ENCODE assay signal across 15 cellular contexts in the genomic region with DNA sequence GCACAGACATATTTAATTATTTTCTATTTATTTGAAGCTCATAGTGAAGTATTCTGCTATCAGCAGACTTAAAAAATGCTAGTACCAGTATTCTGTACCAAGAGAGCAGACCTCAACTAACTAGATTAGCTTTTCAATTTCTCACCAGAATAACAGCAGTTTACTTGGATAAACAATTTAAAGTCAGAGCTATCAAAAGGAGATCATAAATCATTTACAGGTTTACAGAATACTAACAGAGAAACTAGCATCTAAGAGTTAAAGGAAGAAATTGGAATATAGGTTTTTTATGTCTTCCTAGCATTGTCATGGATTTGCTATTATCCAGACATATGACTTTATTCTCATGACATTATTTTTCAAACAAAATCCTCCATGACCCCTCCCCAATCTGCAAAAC. TPM values are rescaled to one million over a fixed set of nuclear protein-coding genes. Genes with fewer than 3 reads are reported as not detected.
DNase-seq lines count a peak whose midpoint lies in the region; ATAC-seq lines count a peak whose summit lies in the region.
"Had no signal": no experiment of that assay in that cellular context is flagged by ENCODE, and none has a peak within 500 bp of the region (broad histone marks: within the 10 kb centered on the region; RNA-seq: fewer than 3 reads in every experiment).

No MANE protein-coding gene starts in this region.

- no peak overlapping the region for H3K18ac ChIP-seq in trophoblast cell (ENCODE audit: low read length)

- no peak overlapping the region for H2AFZ ChIP-seq in trophoblast cell (ENCODE audit: insufficient read depth, low read length, poor library complexity)

- H3K36me3 Mint-ChIP-seq in activated CD4-positive, alpha-beta T cell treated with anti-CD3 and anti-CD28 coated beads, Interleukin-2, amount 10 ng/mL, durations not matched to agents 24 days and 14 days (ENCODE audit: low read depth): peaks cover 25% of the 10 kb centered on the region
- H3K36me3 Mint-ChIP-seq in T-cell: peaks cover 16% of the 10 kb centered on the region
- peaks cover 0 to 9% (median 0%) of the 10 kb centered on the region in 3 donors for H3K36me3 Mint-ChIP-seq in immature natural killer cell
- peaks cover 63% of the 10 kb centered on the region for H3K36me3 Mint-ChIP-seq in stimulated activated effector memory CD8-positive, alpha-beta T cell treated with anti-CD3 and anti-CD28 coated beads, Interleukin-12 subunit alpha, Interleukin-12 subunit beta, amount 100 ng/mL, for 72 hours

- H3K4me3 ChIP-seq in trophoblast cell (ENCODE audit: low read depth, low read length): no peak overlapping the region

- peaks cover 4% of the 10 kb centered on the region for H3K27me3 Mint-ChIP-seq in activated CD4-positive, alpha-beta T cell treated with anti-CD3 and anti-CD28 coated beads, Interleukin-2, amount 10 ng/mL, durations not matched to agents 24 days and 14 days
- no peaks in the 10 kb centered on the region for H3K27me3 Mint-ChIP-seq in T-cell
- H3K27me3 Mint-ChIP-seq in immature natural killer cell (ENCODE audit: low read depth in 3 of 3): peaks cover 16 to 21% (median 17%) of the 10 kb centered on the region in 3 donors

- no peak overlapping the region for H3K4me3 Mint-ChIP-seq in activated CD4-positive, alpha-beta T cell treated with anti-CD3 and anti-CD28 coated beads, Interleukin-2, amount 10 ng/mL, durations not matched to agents 24 days and 14 days
- H3K4me3 Mint-ChIP-seq in T-cell: peak overlapping the region; percentile 25 to 89 (median 79)
- H3K4me3 Mint-ChIP-seq in immature natural killer cell: no peak overlapping the region
- H3K4me3 Mint-ChIP-seq in stimulated activated effector memory CD8-positive, alpha-beta T cell treated with anti-CD3 and anti-CD28 coated beads, Interleukin-12 subunit alpha, Interleukin-12 subunit beta, amount 100 ng/mL, for 72 hours: no peak overlapping the region
- H3K4me3 Mint-ChIP-seq: activated CD4-positive, alpha-beta T cell treated with anti-CD3 and anti-CD28 coated beads, Interleukin-2, amount 10 ng/mL, durations not matched to agents 7 days and 5 days had no signal

- H4K12ac ChIP-seq in trophoblast cell (ENCODE audit: low read depth, low read length): no peak overlapping the region

- H3K14ac ChIP-seq in trophoblast cell (ENCODE audit: low read length): no peak overlapping the region

- no peaks in the 10 kb centered on the region for H3K27me3 ChIP-seq in trophoblast cell (ENCODE audit: insufficient read depth, low read length)

- CTCF ChIA-PET in T-cell (lab: Charles Lee): interaction anchor here in 1 of 2 donors (1.3 kb wide), 1 partner anchor 13 kb away, joined by 3 read pairs; no protein-coding TSS in a partner anchor

- DNase-seq in activated CD4-positive, alpha-beta T cell treated with anti-CD3 and anti-CD28 coated beads, Interleukin-2, amount 10 ng/mL, durations not matched to agents 24 days and 14 days: no peak
- DNase-seq in activated CD4-positive, alpha-beta T cell treated with anti-CD3 and anti-CD28 coated beads, Interleukin-2, amount 50 U/mL, for 4 hours: no peak
- no peak for DNase-seq in T-cell
- DNase-seq in immature natural killer cell: no peak
- no peak for DNase-seq in stimulated activated effector memory CD8-positive, alpha-beta T cell treated with anti-CD3 and anti-CD28 coated beads, Interleukin-12 subunit alpha, Interleukin-12 subunit beta, amount 100 ng/mL, for 72 hours (ENCODE audit: low spot score in 2 of 2)
- DNase-seq in trophoblast cell: no peak
- no peak for DNase-seq in activated gamma-delta T cell (lab: John Stamatoyannopoulos, UW)
- no peak for DNase-seq in NCI-H1694 treated with DMSO at 0.1 percent for 48 hours (lab: John Stamatoyannopoulos, UW)
- DNase-seq: activated CD4-positive, alpha-beta T cell treated with anti-CD3 and anti-CD28 coated beads, Interleukin-2, amount 10 ng/mL, durations not matched to agents 7 days and 5 days; Calu3; caudate nucleus; GF-D8; MM.1S; NCI-H2081 treated with DMSO at 0.1 percent for 48 hours; NCI-H82 had no signal

- peak overlapping the region; percentile 99 for H3K27ac Mint-ChIP-seq in activated CD4-positive, alpha-beta T cell treated with anti-CD3 and anti-CD28 coated beads, Interleukin-2, amount 10 ng/mL, durations not matched to agents 24 days and 14 days
- H3K27ac Mint-ChIP-seq in T-cell: peak overlapping the region; percentile 95 to 98
- peak overlapping the region; percentile 97 to 99 (median 98) for H3K27ac Mint-ChIP-seq in immature natural killer cell
- peak overlapping the region; percentile 98 for H3K27ac Mint-ChIP-seq in stimulated activated effector memory CD8-positive, alpha-beta T cell treated with anti-CD3 and anti-CD28 coated beads, Interleukin-12 subunit alpha, Interleukin-12 subunit beta, amount 100 ng/mL, for 72 hours

- ATAC-seq in T-cell (replicated peaks in 1 of 4): no peak
- no peak for ATAC-seq in stimulated activated effector memory CD8-positive, alpha-beta T cell treated with anti-CD3 and anti-CD28 coated beads, Interleukin-12 subunit alpha, Interleukin-12 subunit beta, amount 100 ng/mL, for 72 hours

- no peak overlapping the region for H2BK12ac ChIP-seq in trophoblast cell (ENCODE audit: low read length)

- POLR2A ChIA-PET in T-cell (lab: Charles Lee): interaction anchor here in 1 of 2 donors (0.5 to 0.9 kb wide), 3 partner anchors 49 to 394 kb away, joined by 3 to 4 read pairs (median 3); no protein-coding TSS in a partner anchor

- H3K9me3 ChIP-seq in trophoblast cell (ENCODE audit: insufficient read depth, low read depth, low read length): no peaks in the 10 kb centered on the region

- no peak overlapping the region for H2AK5ac ChIP-seq in trophoblast cell (ENCODE audit: low read length)

- no peak overlapping the region for H3K23ac ChIP-seq in trophoblast cell (ENCODE audit: low read length)

- no peak overlapping the region for H4K8ac ChIP-seq in trophoblast cell (ENCODE audit: low read depth, low read length)

- peaks cover 52% of the 10 kb centered on the region for H3K4me1 Mint-ChIP-seq in activated CD4-positive, alpha-beta T cell treated with anti-CD3 and anti-CD28 coated beads, Interleukin-2, amount 10 ng/mL, durations not matched to agents 24 days and 14 days
- H3K4me1 Mint-ChIP-seq in T-cell (peaks cover 69 to 74% (median 70%) of the 10 kb centered on the region in 3 donors), immature natural killer cell (peaks cover 64 to 80% of the 10 kb centered on the region in 2 donors)
- H3K4me1 Mint-ChIP-seq in stimulated activated effector memory CD8-positive, alpha-beta T cell treated with anti-CD3 and anti-CD28 coated beads, Interleukin-12 subunit alpha, Interleukin-12 subunit beta, amount 100 ng/mL, for 72 hours: peaks cover 48% of the 10 kb centered on the region

- no peak overlapping the region for H3K9ac ChIP-seq in trophoblast cell (ENCODE audit: low read length)

- no peaks in the 10 kb centered on the region for H3K79me2 ChIP-seq in trophoblast cell (ENCODE audit: control insufficient read depth, insufficient read depth, low read length, poor library complexity)

- H3K4ac ChIP-seq in trophoblast cell (ENCODE audit: low read depth, low read length): no peak overlapping the region

- H3K4me1 ChIP-seq in trophoblast cell (ENCODE audit: control insufficient read depth in 1 of 2, insufficient read depth in 2 of 2, low read length in 2 of 2): no peaks in the 10 kb centered on the region

- no peak overlapping the region for H2BK120ac ChIP-seq in trophoblast cell (ENCODE audit: insufficient read depth, low read length, poor library complexity)

- intact Hi-C loops in activated CD4-positive, alpha-beta T cell treated with anti-CD3 and anti-CD28 coated beads, Interleukin-2, amount 10 ng/mL, durations not matched to agents 24 days and 14 days (cut with micrococcal nuclease): no loop called here

- no peak overlapping the region for H3K27ac ChIP-seq in trophoblast cell (ENCODE audit: low read depth, low read length)

- no peak overlapping the region for H3K4me2 ChIP-seq in trophoblast cell (ENCODE audit: low read length)

- H4K91ac ChIP-seq in trophoblast cell (ENCODE audit: low read depth, low read length): no peak overlapping the region

- no peak overlapping the region for H2BK5ac ChIP-seq in trophoblast cell (ENCODE audit: low read depth, low read length, poor library complexity)

- peaks cover 6% of the 10 kb centered on the region for H3K79me1 ChIP-seq in trophoblast cell (ENCODE audit: low read length)

- no peaks in the 10 kb centered on the region for H3K36me3 ChIP-seq in trophoblast cell (ENCODE audit: control insufficient read depth in 1 of 2, insufficient read depth in 2 of 2, low read length in 2 of 2)

- peaks cover 6% of the 10 kb centered on the region for H3K9me3 Mint-ChIP-seq in activated CD4-positive, alpha-beta T cell treated with anti-CD3 and anti-CD28 coated beads, Interleukin-2, amount 10 ng/mL, durations not matched to agents 24 days and 14 days
- H3K9me3 Mint-ChIP-seq in T-cell (no peaks in the 10 kb centered on the region), immature natural killer cell (peaks cover 0 to 5% (median 0%) of the 10 kb centered on the region in 6 donors)
- H3K9me3 Mint-ChIP-seq in stimulated activated effector memory CD8-positive, alpha-beta T cell treated with anti-CD3 and anti-CD28 coated beads, Interleukin-12 subunit alpha, Interleukin-12 subunit beta, amount 100 ng/mL, for 72 hours: no peaks in the 10 kb centered on the region

RNA-seq across cellular contexts. Expression of gene SPOP, which starts 3.4 kb away (rescaled TPM):
- total RNA-seq in activated CD4-positive, alpha-beta T cell treated with anti-CD3 and anti-CD28 coated beads, Interleukin-2, amount 10 ng/mL, durations not matched to agents 24 days and 14 days: 56.0 and 61.4 TPM in 2 replicates
- total RNA-seq in T-cell: 10 to 100 TPM; 67.1 to 80.4 (median 71.5) TPM
- 100 to 1,000 TPM in 2 of 3 donors, 10 to 100 TPM in 1; 64.9 to 180 (median 105) TPM for polyA plus RNA-seq in immature natural killer cell
- 18.9 and 19.2 TPM in 2 replicates for polyA plus RNA-seq in trophoblast cell (2013)

RNA-seq across cellular contexts. Expression of gene SLC35B1, which starts 33.3 kb away (rescaled TPM):
- 78.9 and 79.5 TPM in 2 replicates for total RNA-seq in activated CD4-positive, alpha-beta T cell treated with anti-CD3 and anti-CD28 coated beads, Interleukin-2, amount 10 ng/mL, durations not matched to agents 24 days and 14 days
- 10 to 100 TPM; 40.5 to 57.1 (median 42.8) TPM for total RNA-seq in T-cell
- polyA plus RNA-seq in immature natural killer cell: 10 to 100 TPM; 40.5 to 69.0 (median 53.3) TPM
- polyA plus RNA-seq in trophoblast cell (2013): 94.1 and 98.1 TPM in 2 replicates

Comparison
In these comparisons a context has a peak if more than half of its experiments do, and no peak if none do; other contexts are left out.
1. H3K4me3 Mint-ChIP-seq: peak in T-cell (3 of 3); none in activated CD4-positive, alpha-beta T cell treated with anti-CD3 and anti-CD28 coated beads, Interleukin-2, amount 10 ng/mL, durations not matched to agents 24 days and 14 days (single experiment), immature natural killer cell (0 of 5) and stimulated activated effector memory CD8-positive, alpha-beta T cell treated with anti-CD3 and anti-CD28 coated beads, Interleukin-12 subunit alpha, Interleukin-12 subunit beta, amount 100 ng/mL, for 72 hours (single experiment).
2. Peak in every context shown above with its lines, with median percentiles within 50 percentile points of each other: H3K27ac Mint-ChIP-seq.